ENCODE assay signal across 2 cellular contexts in genomic region chr3:50139308-50139707, GRCh38.
A peak's percentile ranks its signal among the peaks of the same experiment; 100 is the strongest.
TF ChIP-seq lines count a peak whose summit lies in the region.

No MANE protein-coding gene starts in this region.

TF ChIP-seq in GM23338, 12 proteins besides CTCF, POLR2A, EP300 and RAD21:
- TF ChIP-seq ZNF114 (CRISPR knock-in tag; IDR thresholded peaks at IDR 0.05) (no peak), POLR2AphosphoS5 (IDR thresholded peaks at IDR 0.05; ENCODE audit: low read depth) (no peak), ZNF462 (CRISPR knock-in tag; IDR thresholded peaks at IDR 0.05) (no peak), ZNF331 (CRISPR knock-in tag; IDR thresholded peaks at IDR 0.05; ENCODE audit: low read depth) (no peak), REST (IDR thresholded peaks at IDR 0.05; ENCODE audit: unreplicated experiment) (no peak), CREB1 (CRISPR knock-in tag; IDR thresholded peaks at IDR 0.05; ENCODE audit: low read depth) (no peak), NANOG (IDR thresholded peaks at IDR 0.05; ENCODE audit: borderline replicate concordance) (no peak), JUNB (IDR thresholded peaks at IDR 0.05; ENCODE audit: unreplicated experiment) (no peak), STAT1 (IDR thresholded peaks at IDR 0.05; ENCODE audit: unreplicated experiment) (no peak), EZH2phosphoT487 (IDR thresholded peaks at IDR 0.05; ENCODE audit: unreplicated experiment) (no peak), EZH2 (IDR thresholded peaks at IDR 0.05; ENCODE audit: low read depth, unreplicated experiment) (no peak), ETS1 (IDR thresholded peaks at IDR 0.05) (no peak)

TF ChIP-seq in K562, 482 proteins besides CTCF, POLR2A, EP300 and RAD21:
- TF ChIP-seq CBFA2T3 (IDR thresholded peaks at IDR 0.05) (0 out of 2 replicates have a peak, but pooled peaks have one; percentile 9), NCOA2 (IDR thresholded peaks at IDR 0.05; ENCODE audit: partially characterized antibody in 2 of 2) (no peak)
